ENCODE assay signal across 8 cellular contexts in genomic region chr3:17233398-17233800, GRCh38.
A peak's percentile ranks its signal among the peaks of the same experiment; 100 is the strongest.
DNase-seq lines count a peak whose midpoint lies in the region; ATAC-seq and TF ChIP-seq lines count a peak whose summit lies in the region.

No MANE protein-coding gene starts in this region.

- no peak overlapping the region for H3K9ac ChIP-seq in adipocyte (ENCODE audit: low read length)

- peak; percentile 16 for DNase-seq in NCI-H2196 (lab: John Stamatoyannopoulos, UW; ENCODE audit: unreplicated experiment)
- DNase-seq in NCI-H2196 treated with DMSO at 0.1 percent for 48 hours (lab: John Stamatoyannopoulos, UW; ENCODE audit: unreplicated experiment): no peak
- DNase-seq in HT-29 (ENCODE audit: low spot score): peak; percentile 55
- DNase-seq in PC-9: peak; percentile 6 to 69
- DNase-seq in adipocyte (ENCODE audit: low read depth): peak; percentile 80
- DNase-seq in right atrium auricular region (ENCODE audit: low spot score): no peak
- DNase-seq in skeletal muscle cell (ENCODE audit: low read depth): peak; percentile 17

- H3F3A ChIP-seq in PC-9 (ENCODE audit: insufficient read depth, low read depth): peaks cover 5% of the 10 kb centered on the region; the same call in 1 of the 2 replicates

- peak; percentile 78 for ATAC-seq in GM21526 (IDR thresholded peaks at IDR 0.05; ENCODE audit: low FRiP score, unreplicated experiment)

- H3K79me2 ChIP-seq in PC-9 (ENCODE audit: low read depth): no peaks in the 10 kb centered on the region

- H3K4me1 ChIP-seq in PC-9 (replicated peaks; ENCODE audit: insufficient read depth) (peaks cover 14% of the 10 kb centered on the region), adipocyte (ENCODE audit: control insufficient read depth, insufficient read depth, low read length) (no peaks in the 10 kb centered on the region), right atrium auricular region (peaks cover 0 to 20% of the 10 kb centered on the region in 2 donors)

- TF ChIP-seq CTCF in PC-9 (conservative IDR thresholded peaks at IDR 0.05) (peak; percentile 89), right atrium auricular region (IDR thresholded peaks at IDR 0.05) (peak; percentile 43 to 74)

- CTCF ChIA-PET in PC-9 (lab: Charles Lee): no interaction called here

- no peak overlapping the region for H3K4me2 ChIP-seq in PC-9

- H4K20me1 ChIP-seq in PC-9 (ENCODE audit: insufficient read depth): no peaks in the 10 kb centered on the region

- POLR2A ChIA-PET in PC-9 (lab: Charles Lee; ENCODE audit: unreplicated experiment): no interaction called here

- no peak overlapping the region for H3K4me3 ChIP-seq in PC-9
- H3K4me3 ChIP-seq in adipocyte (ENCODE audit: low read length): no peak overlapping the region
- no peak overlapping the region for H3K4me3 ChIP-seq in right atrium auricular region
- no peak overlapping the region for H3K4me3 ChIP-seq in skeletal muscle cell (ENCODE audit: low read depth, low read length)

- H2AFZ ChIP-seq in PC-9: no peak overlapping the region

- no peaks in the 10 kb centered on the region for H3K9me3 ChIP-seq in PC-9 (ENCODE audit: insufficient read depth, low read depth)
- no peaks in the 10 kb centered on the region for H3K9me3 ChIP-seq in adipocyte (ENCODE audit: control insufficient read depth, low read length)
- no peaks in the 10 kb centered on the region for H3K9me3 ChIP-seq in right atrium auricular region

- no TSS peak for BruUV-seq in PC-9 (replicated peaks; lab: Mats Ljungman, UMichigan)

- H3K9me2 ChIP-seq in PC-9 (ENCODE audit: insufficient read depth): no peaks in the 10 kb centered on the region

- no peak overlapping the region for H3K27ac ChIP-seq in PC-9
- H3K27ac ChIP-seq in right atrium auricular region: no peak overlapping the region

- H3K36me3 ChIP-seq in PC-9 (ENCODE audit: low read depth) (no peaks in the 10 kb centered on the region), adipocyte (ENCODE audit: control insufficient read depth, insufficient read depth, low read length, severe bottlenecking) (no peaks in the 10 kb centered on the region), right atrium auricular region (no peaks in the 10 kb centered on the region)

- H3K27me3 ChIP-seq in PC-9 (ENCODE audit: insufficient read depth, low read depth): no peaks in the 10 kb centered on the region
- H3K27me3 ChIP-seq in adipocyte (replicated peaks; ENCODE audit: control insufficient read depth, insufficient read depth, low read length): no peaks in the 10 kb centered on the region
- H3K27me3 ChIP-seq in right atrium auricular region: no peaks in the 10 kb centered on the region

- intact Hi-C loops in PC-9 (cut with micrococcal nuclease; ENCODE audit: unreplicated experiment): loop anchor here (1.0 to 10.0 kb wide), 3 partner anchors 199 to 941 kb away; no protein-coding TSS in a partner anchor

Comparison
In these comparisons a context has a peak if more than half of its experiments do, and no peak if none do; other contexts are left out.
1. DNase-seq: peak in NCI-H2196 (single experiment), HT-29 (single experiment), PC-9 (2 of 2), adipocyte (single experiment) and skeletal muscle cell (single experiment); none in NCI-H2196 treated with DMSO at 0.1 percent for 48 hours (single experiment) and right atrium auricular region (single experiment).